In the genomic region with DNA sequence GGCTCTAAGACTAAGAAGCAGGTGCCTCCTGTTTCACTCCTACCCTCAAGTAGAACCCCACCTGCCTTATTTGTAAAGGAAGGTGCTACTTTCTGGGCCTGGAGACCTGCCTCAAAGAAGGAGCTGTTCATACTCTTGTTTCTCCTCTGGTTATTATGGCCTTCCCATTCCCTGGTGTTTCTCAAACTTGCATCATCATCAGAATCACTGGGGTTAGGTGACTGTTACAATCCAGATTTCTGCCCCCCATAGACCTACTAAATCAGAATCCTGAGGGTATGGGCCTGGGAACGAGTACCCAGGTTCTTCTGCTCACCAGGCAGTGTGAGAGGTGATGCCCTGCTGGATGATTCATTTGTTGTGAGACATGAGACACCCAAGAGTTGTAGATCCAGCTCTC, we compare ENCODE assay signal across 16 cellular contexts. TPM values are rescaled to one million over a fixed set of nuclear protein-coding genes. Genes with fewer than 3 reads are reported as not detected.
"Had no signal": no experiment of that assay in that cellular context is flagged by ENCODE, and none has a peak within 500 bp of the region (broad histone marks: within the 10 kb centered on the region; RNA-seq: fewer than 3 reads in every experiment).

No MANE protein-coding gene starts in this region.

- H3K9me3 ChIP-seq: colonic mucosa, neutrophil, thyroid gland had no signal

- H3K4me2 ChIP-seq: hepatocyte had no signal

- H3K9ac ChIP-seq: parathyroid adenoma had no signal

- H3K27me3 ChIP-seq: cardiac muscle cell, colonic mucosa, hepatocyte, neutrophil, thyroid gland had no signal

- ATAC-seq: activated CD8-positive, alpha-beta T cell treated with anti-CD3 and anti-CD28 coated beads, Interleukin-2, amount 10 ng/mL, durations not matched to agents 7 days and 5 days; left lobe of liver; naive thymus-derived CD8-positive, alpha-beta T cell; SK-N-SH treated with all-trans-retinoic acid at 6 μM for 48 hours; stimulated activated effector memory CD8-positive, alpha-beta T cell treated with anti-CD3 and anti-CD28 coated beads, Interleukin-12 subunit alpha, Interleukin-12 subunit beta, amount 100 ng/mL, for 72 hours had no signal

- H3K4me1 ChIP-seq: colonic mucosa, parathyroid adenoma had no signal

- H2AFZ ChIP-seq: hepatocyte, parathyroid adenoma had no signal

- H3K4me3 ChIP-seq: cardiac muscle cell, colonic mucosa, hepatocyte, thyroid gland had no signal

- DNase-seq: activated CD4-positive, alpha-beta T cell treated with anti-CD3 and anti-CD28 coated beads for 48 hours; activated CD8-positive, alpha-beta memory T cell treated with anti-CD3 and anti-CD28 coated beads, Interleukin-2, amount 50 U/mL, for 4 hours; activated CD8-positive, alpha-beta T cell treated with anti-CD3 and anti-CD28 coated beads, Interleukin-2, amount 10 ng/mL, durations not matched to agents 7 days and 5 days; activated naive CD4-positive, alpha-beta T cell treated with Interleukin-2 at 50 U/mL for 16 hours; colonic mucosa; islet precursor cell; naive thymus-derived CD8-positive, alpha-beta T cell; thyroid gland; WERI-Rb-1 had no signal

- H3K27ac ChIP-seq: cardiac muscle cell, colonic mucosa, hepatocyte, neutrophil, parathyroid adenoma, thyroid gland, WERI-Rb-1 had no signal

RNA-seq across cellular contexts. Expression of a gene that starts 24.8 kb away (rescaled TPM):
- total RNA-seq: cardiac muscle cell, hepatocyte had no signal
